ENCODE assay signal across 8 cellular contexts in genomic region chr18:14190776-14191442, GRCh38. TPM values are rescaled to one million over a fixed set of nuclear protein-coding genes. Genes with fewer than 3 reads are reported as not detected.
DNase-seq lines count a peak whose midpoint lies in the region; ATAC-seq, FAIRE-seq and TF ChIP-seq lines count a peak whose summit lies in the region.
"Not testable (repeated sequence)": the region's sequence is repeated elsewhere in the genome, so short reads cannot be mapped to it uniquely, and the experiment has no call there.

No MANE protein-coding gene starts in this region.

- not testable (repeated sequence) for H3K36me3 Mint-ChIP-seq in activated T-cell treated with anti-CD3 and anti-CD28 coated beads, Interleukin-2, amount 50 U/mL, for 24 hours (ENCODE audit: low read depth)

- peak overlapping the region; percentile 22 for H2AFZ ChIP-seq in osteoblast (ENCODE audit: low read length)

- H4K20me1 ChIP-seq in osteoblast (ENCODE audit: insufficient read depth, low read length) = not testable (repeated sequence)

- peak overlapping the region; percentile 90 for H3K27ac Mint-ChIP-seq in activated T-cell treated with anti-CD3 and anti-CD28 coated beads, Interleukin-2, amount 50 U/mL, for 24 hours

- peaks cover 22% of the 10 kb centered on the region for H3K4me1 ChIP-seq in osteoblast (ENCODE audit: insufficient read depth, low read length)

- not testable (repeated sequence) for H3K27me3 Mint-ChIP-seq in activated T-cell treated with anti-CD3 and anti-CD28 coated beads, Interleukin-2, amount 50 U/mL, for 24 hours

- DNase-seq in GM12892 (ENCODE audit: insufficient read length); activated T-cell treated with anti-CD3 and anti-CD28 coated beads, Interleukin-2, amount 50 U/mL, for 24 hours; osteoblast (ENCODE audit: insufficient read length, low spot score, missing footprints): not testable (repeated sequence)

- H3K4me3 ChIP-seq in osteoblast (ENCODE audit: insufficient read depth, low read length) = not testable (repeated sequence)

- H3K79me2 ChIP-seq in osteoblast (ENCODE audit: insufficient read depth, low read length) = not testable (repeated sequence)

- not testable (repeated sequence) for H3K9me3 Mint-ChIP-seq in activated T-cell treated with anti-CD3 and anti-CD28 coated beads, Interleukin-2, amount 50 U/mL, for 24 hours

- H3K9me3 ChIP-seq in osteoblast (ENCODE audit: low read depth, low read length) = not testable (repeated sequence)

- peak overlapping the region; percentile 84 for H3K27ac ChIP-seq in osteoblast (ENCODE audit: low read depth, low read length)

- peak; percentile 33 for FAIRE-seq in GM12892 (lab: Jason Lieb, UNC)

- H3K36me3 ChIP-seq in osteoblast (ENCODE audit: insufficient read depth, low read length) = not testable (repeated sequence)

- H3K4me1 Mint-ChIP-seq in activated T-cell treated with anti-CD3 and anti-CD28 coated beads, Interleukin-2, amount 50 U/mL, for 24 hours (ENCODE audit: low read depth) = peaks cover 28% of the 10 kb centered on the region

- TF ChIP-seq CTCF in osteoblast (IDR thresholded peaks at IDR 0.05; ENCODE audit: extremely low read depth, low read depth, low read length) = not testable (repeated sequence)

- H3K4me3 Mint-ChIP-seq in activated T-cell treated with anti-CD3 and anti-CD28 coated beads, Interleukin-2, amount 50 U/mL, for 24 hours = peak overlapping the region; percentile 28

- not testable (repeated sequence) for TF ChIP-seq POLR2A in GM12892 (IDR thresholded peaks at IDR 0.05; ENCODE audit: low read depth, low read length)

- ATAC-seq in GM18909 (IDR thresholded peaks at IDR 0.05; ENCODE audit: poor library complexity, unreplicated experiment) = peak; percentile 92
- ATAC-seq in GM21423 (IDR thresholded peaks at IDR 0.05; ENCODE audit: unreplicated experiment) = peak; percentile 65
- peak; percentile 84 for ATAC-seq in HG02798 (IDR thresholded peaks at IDR 0.05; ENCODE audit: poor library complexity, unreplicated experiment)
- peak; percentile 87 for ATAC-seq in HG03139 (IDR thresholded peaks at IDR 0.05; ENCODE audit: unreplicated experiment)
- peak; percentile 87 for ATAC-seq in HG03575 (IDR thresholded peaks at IDR 0.05; ENCODE audit: extremely low read depth, insufficient number of reproducible peaks, low FRiP score, unreplicated experiment)

- not testable (repeated sequence) for H3K27me3 ChIP-seq in osteoblast (ENCODE audit: insufficient read depth, low read length)

- not testable (repeated sequence) for H3K4me2 ChIP-seq in osteoblast (ENCODE audit: insufficient read depth, low read length)

RNA-seq across cellular contexts. Expression of gene ZNF519, which starts 58.7 kb away (rescaled TPM):
- polyA plus RNA-seq in GM12892 (2012; ENCODE audit: missing spikeins) = 16.3 TPM
- 5.4 and 12.4 TPM in 2 replicates for total RNA-seq in osteoblast
